2 cellular contexts compared by ENCODE assay signal in the genomic region with DNA sequence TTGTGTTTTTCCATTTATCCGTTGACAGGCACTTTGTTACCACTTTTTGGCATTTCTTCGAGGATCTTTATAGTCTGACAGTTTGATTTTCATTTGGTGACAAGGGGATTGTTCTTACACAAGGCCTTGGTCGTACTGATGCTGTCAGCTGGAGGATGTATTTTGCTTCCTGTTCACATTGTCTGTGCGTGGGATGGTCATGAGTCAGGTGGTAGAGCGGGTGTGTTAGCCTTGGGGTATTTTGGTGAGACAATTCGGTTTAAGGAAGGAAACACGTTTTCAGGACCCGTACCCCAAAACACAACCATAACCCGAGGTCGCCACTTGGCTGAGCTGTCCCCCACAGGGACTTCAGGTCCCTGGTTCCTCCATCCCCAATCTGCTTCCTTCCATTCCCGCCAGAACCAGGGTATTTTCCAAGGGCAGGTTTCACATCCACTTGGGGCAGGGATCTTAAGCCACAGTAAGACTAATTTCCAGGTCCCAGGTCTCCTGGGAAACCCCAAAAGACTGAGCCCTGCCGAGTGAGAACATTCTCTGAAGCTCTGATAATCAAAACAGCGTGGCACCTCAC.
TF ChIP-seq lines count a peak whose summit lies in the region.

No MANE protein-coding gene starts in this region.

TF ChIP-seq in liver, 16 proteins besides CTCF, POLR2A, EP300 and RAD21:
- TF ChIP-seq YY1 (IDR thresholded peaks at IDR 0.05) (no peak), HNF4A (conservative IDR thresholded peaks at IDR 0.05) (no peak), EGR1 (IDR thresholded peaks at IDR 0.05; ENCODE audit: low read depth in 2 of 2) (no peak), RXRA (IDR thresholded peaks at IDR 0.05) (no peak), FOXA2 (IDR thresholded peaks at IDR 0.05) (no peak), HNF4G (IDR thresholded peaks at IDR 0.05) (no peak), NR2F2 (IDR thresholded peaks at IDR 0.05) (no peak), JUND (IDR thresholded peaks at IDR 0.05) (no peak), SP1 (IDR thresholded peaks at IDR 0.05) (no peak), FOXA1 (IDR thresholded peaks at IDR 0.05) (no peak), GABPA (IDR thresholded peaks at IDR 0.05 in 1 of 2, conservative IDR thresholded peaks at IDR 0.05 in 1 of 2) (no peak), TAF1 (conservative IDR thresholded peaks at IDR 0.05) (no peak)
- TF ChIP-seq, protein P1, sequence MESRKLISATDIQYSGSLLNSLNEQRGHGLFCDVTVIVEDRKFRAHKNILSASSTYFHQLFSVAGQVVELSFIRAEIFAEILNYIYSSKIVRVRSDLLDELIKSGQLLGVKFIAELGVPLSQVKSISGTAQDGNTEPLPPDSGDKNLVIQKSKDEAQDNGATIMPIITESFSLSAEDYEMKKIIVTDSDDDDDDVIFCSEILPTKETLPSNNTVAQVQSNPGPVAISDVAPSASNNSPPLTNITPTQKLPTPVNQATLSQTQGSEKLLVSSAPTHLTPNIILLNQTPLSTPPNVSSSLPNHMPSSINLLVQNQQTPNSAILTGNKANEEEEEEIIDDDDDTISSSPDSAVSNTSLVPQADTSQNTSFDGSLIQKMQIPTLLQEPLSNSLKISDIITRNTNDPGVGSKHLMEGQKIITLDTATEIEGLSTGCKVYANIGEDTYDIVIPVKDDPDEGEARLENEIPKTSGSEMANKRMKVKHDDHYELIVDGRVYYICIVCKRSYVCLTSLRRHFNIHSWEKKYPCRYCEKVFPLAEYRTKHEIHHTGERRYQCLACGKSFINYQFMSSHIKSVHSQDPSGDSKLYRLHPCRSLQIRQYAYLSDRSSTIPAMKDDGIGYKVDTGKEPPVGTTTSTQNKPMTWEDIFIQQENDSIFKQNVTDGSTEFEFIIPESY (IDR thresholded peaks at IDR 0.05) = no peak
- TF ChIP-seq, protein P2, sequence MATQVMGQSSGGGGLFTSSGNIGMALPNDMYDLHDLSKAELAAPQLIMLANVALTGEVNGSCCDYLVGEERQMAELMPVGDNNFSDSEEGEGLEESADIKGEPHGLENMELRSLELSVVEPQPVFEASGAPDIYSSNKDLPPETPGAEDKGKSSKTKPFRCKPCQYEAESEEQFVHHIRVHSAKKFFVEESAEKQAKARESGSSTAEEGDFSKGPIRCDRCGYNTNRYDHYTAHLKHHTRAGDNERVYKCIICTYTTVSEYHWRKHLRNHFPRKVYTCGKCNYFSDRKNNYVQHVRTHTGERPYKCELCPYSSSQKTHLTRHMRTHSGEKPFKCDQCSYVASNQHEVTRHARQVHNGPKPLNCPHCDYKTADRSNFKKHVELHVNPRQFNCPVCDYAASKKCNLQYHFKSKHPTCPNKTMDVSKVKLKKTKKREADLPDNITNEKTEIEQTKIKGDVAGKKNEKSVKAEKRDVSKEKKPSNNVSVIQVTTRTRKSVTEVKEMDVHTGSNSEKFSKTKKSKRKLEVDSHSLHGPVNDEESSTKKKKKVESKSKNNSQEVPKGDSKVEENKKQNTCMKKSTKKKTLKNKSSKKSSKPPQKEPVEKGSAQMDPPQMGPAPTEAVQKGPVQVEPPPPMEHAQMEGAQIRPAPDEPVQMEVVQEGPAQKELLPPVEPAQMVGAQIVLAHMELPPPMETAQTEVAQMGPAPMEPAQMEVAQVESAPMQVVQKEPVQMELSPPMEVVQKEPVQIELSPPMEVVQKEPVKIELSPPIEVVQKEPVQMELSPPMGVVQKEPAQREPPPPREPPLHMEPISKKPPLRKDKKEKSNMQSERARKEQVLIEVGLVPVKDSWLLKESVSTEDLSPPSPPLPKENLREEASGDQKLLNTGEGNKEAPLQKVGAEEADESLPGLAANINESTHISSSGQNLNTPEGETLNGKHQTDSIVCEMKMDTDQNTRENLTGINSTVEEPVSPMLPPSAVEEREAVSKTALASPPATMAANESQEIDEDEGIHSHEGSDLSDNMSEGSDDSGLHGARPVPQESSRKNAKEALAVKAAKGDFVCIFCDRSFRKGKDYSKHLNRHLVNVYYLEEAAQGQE (IDR thresholded peaks at IDR 0.05) = no peak
- TF ChIP-seq, protein P3, sequence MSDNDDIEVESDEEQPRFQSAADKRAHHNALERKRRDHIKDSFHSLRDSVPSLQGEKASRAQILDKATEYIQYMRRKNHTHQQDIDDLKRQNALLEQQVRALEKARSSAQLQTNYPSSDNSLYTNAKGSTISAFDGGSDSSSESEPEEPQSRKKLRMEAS (IDR thresholded peaks at IDR 0.05) = no peak
- TF ChIP-seq, protein P4, sequence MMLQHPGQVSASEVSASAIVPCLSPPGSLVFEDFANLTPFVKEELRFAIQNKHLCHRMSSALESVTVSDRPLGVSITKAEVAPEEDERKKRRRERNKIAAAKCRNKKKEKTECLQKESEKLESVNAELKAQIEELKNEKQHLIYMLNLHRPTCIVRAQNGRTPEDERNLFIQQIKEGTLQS (IDR thresholded peaks at IDR 0.05) = no peak
TF ChIP-seq in liver: peak in this region for 0.

TF ChIP-seq in HepG2, 621 proteins besides CTCF, POLR2A, EP300 and RAD21:
- TF ChIP-seq ZNF3 (CRISPR knock-in tag; IDR thresholded peaks at IDR 0.05) (no peak), MTA3 (CRISPR knock-in tag; IDR thresholded peaks at IDR 0.05) (no peak), ZFP62 (CRISPR knock-in tag; IDR thresholded peaks at IDR 0.05) (no peak), ZNF766 (CRISPR knock-in tag; IDR thresholded peaks at IDR 0.05; ENCODE audit: borderline replicate concordance) (no peak), ZNF121 (CRISPR knock-in tag; IDR thresholded peaks at IDR 0.05) (no peak), FOXK1 (CRISPR knock-in tag; IDR thresholded peaks at IDR 0.05; ENCODE audit: borderline replicate concordance, low read depth) (no peak), SOX5 (CRISPR knock-in tag; IDR thresholded peaks at IDR 0.05; ENCODE audit: borderline replicate concordance) (no peak), ZNF543 (CRISPR knock-in tag; IDR thresholded peaks at IDR 0.05) (no peak), CBX2 (IDR thresholded peaks at IDR 0.05; ENCODE audit: low read depth, low read length) (no peak), CBX2 (CRISPR knock-in tag; IDR thresholded peaks at IDR 0.05; ENCODE audit: low read depth) (no peak)
- TF ChIP-seq, protein P5, sequence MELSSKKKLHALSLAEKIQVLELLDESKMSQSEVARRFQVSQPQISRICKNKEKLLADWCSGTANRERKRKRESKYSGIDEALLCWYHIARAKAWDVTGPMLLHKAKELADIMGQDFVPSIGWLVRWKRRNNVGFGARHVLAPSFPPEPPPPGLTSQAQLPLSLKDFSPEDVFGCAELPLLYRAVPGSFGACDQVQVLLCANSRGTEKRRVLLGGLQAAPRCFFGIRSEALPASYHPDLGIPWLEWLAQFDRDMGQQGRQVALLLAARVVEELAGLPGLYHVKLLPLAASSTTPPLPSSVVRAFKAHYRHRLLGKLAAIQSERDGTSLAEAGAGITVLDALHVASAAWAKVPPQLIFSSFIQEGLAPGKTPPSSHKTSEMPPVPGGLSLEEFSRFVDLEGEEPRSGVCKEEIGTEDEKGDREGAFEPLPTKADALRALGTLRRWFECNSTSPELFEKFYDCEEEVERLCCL (CRISPR knock-in tag; IDR thresholded peaks at IDR 0.05; ENCODE audit: borderline replicate concordance) = no peak
- TF ChIP-seq, protein P6, sequence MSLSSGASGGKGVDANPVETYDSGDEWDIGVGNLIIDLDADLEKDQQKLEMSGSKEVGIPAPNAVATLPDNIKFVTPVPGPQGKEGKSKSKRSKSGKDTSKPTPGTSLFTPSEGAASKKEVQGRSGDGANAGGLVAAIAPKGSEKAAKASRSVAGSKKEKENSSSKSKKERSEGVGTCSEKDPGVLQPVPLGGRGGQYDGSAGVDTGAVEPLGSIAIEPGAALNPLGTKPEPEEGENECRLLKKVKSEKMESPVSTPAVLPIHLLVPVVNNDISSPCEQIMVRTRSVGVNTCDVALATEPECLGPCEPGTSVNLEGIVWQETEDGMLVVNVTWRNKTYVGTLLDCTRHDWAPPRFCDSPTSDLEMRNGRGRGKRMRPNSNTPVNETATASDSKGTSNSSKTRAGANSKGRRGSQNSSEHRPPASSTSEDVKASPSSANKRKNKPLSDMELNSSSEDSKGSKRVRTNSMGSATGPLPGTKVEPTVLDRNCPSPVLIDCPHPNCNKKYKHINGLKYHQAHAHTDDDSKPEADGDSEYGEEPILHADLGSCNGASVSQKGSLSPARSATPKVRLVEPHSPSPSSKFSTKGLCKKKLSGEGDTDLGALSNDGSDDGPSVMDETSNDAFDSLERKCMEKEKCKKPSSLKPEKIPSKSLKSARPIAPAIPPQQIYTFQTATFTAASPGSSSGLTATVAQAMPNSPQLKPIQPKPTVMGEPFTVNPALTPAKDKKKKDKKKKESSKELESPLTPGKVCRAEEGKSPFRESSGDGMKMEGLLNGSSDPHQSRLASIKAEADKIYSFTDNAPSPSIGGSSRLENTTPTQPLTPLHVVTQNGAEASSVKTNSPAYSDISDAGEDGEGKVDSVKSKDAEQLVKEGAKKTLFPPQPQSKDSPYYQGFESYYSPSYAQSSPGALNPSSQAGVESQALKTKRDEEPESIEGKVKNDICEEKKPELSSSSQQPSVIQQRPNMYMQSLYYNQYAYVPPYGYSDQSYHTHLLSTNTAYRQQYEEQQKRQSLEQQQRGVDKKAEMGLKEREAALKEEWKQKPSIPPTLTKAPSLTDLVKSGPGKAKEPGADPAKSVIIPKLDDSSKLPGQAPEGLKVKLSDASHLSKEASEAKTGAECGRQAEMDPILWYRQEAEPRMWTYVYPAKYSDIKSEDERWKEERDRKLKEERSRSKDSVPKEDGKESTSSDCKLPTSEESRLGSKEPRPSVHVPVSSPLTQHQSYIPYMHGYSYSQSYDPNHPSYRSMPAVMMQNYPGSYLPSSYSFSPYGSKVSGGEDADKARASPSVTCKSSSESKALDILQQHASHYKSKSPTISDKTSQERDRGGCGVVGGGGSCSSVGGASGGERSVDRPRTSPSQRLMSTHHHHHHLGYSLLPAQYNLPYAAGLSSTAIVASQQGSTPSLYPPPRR (CRISPR knock-in tag; IDR thresholded peaks at IDR 0.05; ENCODE audit: borderline replicate concordance) = no peak
- TF ChIP-seq, protein P7, sequence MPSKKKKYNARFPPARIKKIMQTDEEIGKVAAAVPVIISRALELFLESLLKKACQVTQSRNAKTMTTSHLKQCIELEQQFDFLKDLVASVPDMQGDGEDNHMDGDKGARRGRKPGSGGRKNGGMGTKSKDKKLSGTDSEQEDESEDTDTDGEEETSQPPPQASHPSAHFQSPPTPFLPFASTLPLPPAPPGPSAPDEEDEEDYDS (CRISPR knock-in tag; IDR thresholded peaks at IDR 0.05) = no peak
TF ChIP-seq in HepG2: peak in this region for 0.
